1 cellular context compared by ENCODE assay signal in genomic region chr14:94581127-94581999, GRCh38.
TF ChIP-seq lines count a peak whose summit lies in the region.

Gene SERPINA5 (plus strand): TSS chr14:94581426. CDS start chr14:94587363, 5,937 bp downstream.

TF ChIP-seq in HepG2, 621 proteins besides CTCF, POLR2A, EP300 and RAD21 (continued from another document and continues in another):
- TF ChIP-seq NFAT5 (CRISPR knock-in tag; IDR thresholded peaks at IDR 0.05) = no peak
- TF ChIP-seq, protein P1, sequence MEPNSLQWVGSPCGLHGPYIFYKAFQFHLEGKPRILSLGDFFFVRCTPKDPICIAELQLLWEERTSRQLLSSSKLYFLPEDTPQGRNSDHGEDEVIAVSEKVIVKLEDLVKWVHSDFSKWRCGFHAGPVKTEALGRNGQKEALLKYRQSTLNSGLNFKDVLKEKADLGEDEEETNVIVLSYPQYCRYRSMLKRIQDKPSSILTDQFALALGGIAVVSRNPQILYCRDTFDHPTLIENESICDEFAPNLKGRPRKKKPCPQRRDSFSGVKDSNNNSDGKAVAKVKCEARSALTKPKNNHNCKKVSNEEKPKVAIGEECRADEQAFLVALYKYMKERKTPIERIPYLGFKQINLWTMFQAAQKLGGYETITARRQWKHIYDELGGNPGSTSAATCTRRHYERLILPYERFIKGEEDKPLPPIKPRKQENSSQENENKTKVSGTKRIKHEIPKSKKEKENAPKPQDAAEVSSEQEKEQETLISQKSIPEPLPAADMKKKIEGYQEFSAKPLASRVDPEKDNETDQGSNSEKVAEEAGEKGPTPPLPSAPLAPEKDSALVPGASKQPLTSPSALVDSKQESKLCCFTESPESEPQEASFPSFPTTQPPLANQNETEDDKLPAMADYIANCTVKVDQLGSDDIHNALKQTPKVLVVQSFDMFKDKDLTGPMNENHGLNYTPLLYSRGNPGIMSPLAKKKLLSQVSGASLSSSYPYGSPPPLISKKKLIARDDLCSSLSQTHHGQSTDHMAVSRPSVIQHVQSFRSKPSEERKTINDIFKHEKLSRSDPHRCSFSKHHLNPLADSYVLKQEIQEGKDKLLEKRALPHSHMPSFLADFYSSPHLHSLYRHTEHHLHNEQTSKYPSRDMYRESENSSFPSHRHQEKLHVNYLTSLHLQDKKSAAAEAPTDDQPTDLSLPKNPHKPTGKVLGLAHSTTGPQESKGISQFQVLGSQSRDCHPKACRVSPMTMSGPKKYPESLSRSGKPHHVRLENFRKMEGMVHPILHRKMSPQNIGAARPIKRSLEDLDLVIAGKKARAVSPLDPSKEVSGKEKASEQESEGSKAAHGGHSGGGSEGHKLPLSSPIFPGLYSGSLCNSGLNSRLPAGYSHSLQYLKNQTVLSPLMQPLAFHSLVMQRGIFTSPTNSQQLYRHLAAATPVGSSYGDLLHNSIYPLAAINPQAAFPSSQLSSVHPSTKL (CRISPR knock-in tag; IDR thresholded peaks at IDR 0.05) = peak; percentile 39
- peak; percentile 26 for TF ChIP-seq YY1 (IDR thresholded peaks at IDR 0.05; ENCODE audit: insufficient read depth, insufficient replicate concordance, low read depth, low read length)
- no peak for TF ChIP-seq CC2D1A (CRISPR knock-in tag; IDR thresholded peaks at IDR 0.05)
- TF ChIP-seq ZSCAN25 (CRISPR knock-in tag; IDR thresholded peaks at IDR 0.05) = peak; percentile 88
- TF ChIP-seq SIN3A (IDR thresholded peaks at IDR 0.05; ENCODE audit: borderline replicate concordance, low read depth, low read length) = 0 out of 2 replicates have a peak, but pooled peaks have one; percentile 51
- no peak for TF ChIP-seq NONO (IDR thresholded peaks at IDR 0.05)
- TF ChIP-seq NONO (CRISPR knock-in tag; conservative IDR thresholded peaks at IDR 0.05) = peak; percentile 45; the same call in 1 of the 2 replicates
- peak; percentile 34; the same call in 1 of the 2 replicates for TF ChIP-seq BCL6 (CRISPR knock-in tag; IDR thresholded peaks at IDR 0.05)
- TF ChIP-seq, protein P2, sequence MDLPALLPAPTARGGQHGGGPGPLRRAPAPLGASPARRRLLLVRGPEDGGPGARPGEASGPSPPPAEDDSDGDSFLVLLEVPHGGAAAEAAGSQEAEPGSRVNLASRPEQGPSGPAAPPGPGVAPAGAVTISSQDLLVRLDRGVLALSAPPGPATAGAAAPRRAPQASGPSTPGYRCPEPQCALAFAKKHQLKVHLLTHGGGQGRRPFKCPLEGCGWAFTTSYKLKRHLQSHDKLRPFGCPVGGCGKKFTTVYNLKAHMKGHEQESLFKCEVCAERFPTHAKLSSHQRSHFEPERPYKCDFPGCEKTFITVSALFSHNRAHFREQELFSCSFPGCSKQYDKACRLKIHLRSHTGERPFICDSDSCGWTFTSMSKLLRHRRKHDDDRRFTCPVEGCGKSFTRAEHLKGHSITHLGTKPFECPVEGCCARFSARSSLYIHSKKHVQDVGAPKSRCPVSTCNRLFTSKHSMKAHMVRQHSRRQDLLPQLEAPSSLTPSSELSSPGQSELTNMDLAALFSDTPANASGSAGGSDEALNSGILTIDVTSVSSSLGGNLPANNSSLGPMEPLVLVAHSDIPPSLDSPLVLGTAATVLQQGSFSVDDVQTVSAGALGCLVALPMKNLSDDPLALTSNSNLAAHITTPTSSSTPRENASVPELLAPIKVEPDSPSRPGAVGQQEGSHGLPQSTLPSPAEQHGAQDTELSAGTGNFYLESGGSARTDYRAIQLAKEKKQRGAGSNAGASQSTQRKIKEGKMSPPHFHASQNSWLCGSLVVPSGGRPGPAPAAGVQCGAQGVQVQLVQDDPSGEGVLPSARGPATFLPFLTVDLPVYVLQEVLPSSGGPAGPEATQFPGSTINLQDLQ (CRISPR knock-in tag; IDR thresholded peaks at IDR 0.05) = no peak
- TF ChIP-seq, protein P3, sequence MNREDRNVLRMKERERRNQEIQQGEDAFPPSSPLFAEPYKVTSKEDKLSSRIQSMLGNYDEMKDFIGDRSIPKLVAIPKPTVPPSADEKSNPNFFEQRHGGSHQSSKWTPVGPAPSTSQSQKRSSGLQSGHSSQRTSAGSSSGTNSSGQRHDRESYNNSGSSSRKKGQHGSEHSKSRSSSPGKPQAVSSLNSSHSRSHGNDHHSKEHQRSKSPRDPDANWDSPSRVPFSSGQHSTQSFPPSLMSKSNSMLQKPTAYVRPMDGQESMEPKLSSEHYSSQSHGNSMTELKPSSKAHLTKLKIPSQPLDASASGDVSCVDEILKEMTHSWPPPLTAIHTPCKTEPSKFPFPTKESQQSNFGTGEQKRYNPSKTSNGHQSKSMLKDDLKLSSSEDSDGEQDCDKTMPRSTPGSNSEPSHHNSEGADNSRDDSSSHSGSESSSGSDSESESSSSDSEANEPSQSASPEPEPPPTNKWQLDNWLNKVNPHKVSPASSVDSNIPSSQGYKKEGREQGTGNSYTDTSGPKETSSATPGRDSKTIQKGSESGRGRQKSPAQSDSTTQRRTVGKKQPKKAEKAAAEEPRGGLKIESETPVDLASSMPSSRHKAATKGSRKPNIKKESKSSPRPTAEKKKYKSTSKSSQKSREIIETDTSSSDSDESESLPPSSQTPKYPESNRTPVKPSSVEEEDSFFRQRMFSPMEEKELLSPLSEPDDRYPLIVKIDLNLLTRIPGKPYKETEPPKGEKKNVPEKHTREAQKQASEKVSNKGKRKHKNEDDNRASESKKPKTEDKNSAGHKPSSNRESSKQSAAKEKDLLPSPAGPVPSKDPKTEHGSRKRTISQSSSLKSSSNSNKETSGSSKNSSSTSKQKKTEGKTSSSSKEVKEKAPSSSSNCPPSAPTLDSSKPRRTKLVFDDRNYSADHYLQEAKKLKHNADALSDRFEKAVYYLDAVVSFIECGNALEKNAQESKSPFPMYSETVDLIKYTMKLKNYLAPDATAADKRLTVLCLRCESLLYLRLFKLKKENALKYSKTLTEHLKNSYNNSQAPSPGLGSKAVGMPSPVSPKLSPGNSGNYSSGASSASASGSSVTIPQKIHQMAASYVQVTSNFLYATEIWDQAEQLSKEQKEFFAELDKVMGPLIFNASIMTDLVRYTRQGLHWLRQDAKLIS (CRISPR knock-in tag; IDR thresholded peaks at IDR 0.05) = no peak; the same call in 1 of the 2 replicates
- TF ChIP-seq U2AF2 (IDR thresholded peaks at IDR 0.05; ENCODE audit: low read depth, low read length) = no peak
- no peak for TF ChIP-seq ZNF850 (CRISPR knock-in tag; conservative IDR thresholded peaks at IDR 0.05)
- TF ChIP-seq ZNF605 (CRISPR knock-in tag; IDR thresholded peaks at IDR 0.05) = peak; percentile 19; the same call in 1 of the 2 replicates
- TF ChIP-seq, protein P4, sequence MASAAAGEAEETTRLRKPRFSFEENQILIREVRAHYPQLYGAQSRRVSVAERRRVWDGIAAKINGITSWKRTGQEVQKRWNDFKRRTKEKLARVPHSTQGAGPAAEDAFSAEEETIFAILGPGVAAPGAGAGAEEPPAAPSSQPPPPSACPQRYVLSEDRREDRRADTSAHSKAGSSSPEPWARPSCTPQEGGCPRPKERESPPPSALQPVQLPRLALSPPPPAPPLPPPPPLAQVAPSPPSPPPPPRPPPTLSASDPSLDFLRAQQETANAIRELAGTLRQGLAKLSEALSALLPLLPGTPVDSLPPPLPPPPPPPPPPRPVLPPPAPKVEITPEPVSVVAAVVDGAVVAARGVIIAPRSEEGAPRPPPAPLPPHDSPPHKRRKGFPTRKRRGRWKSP (CRISPR knock-in tag; IDR thresholded peaks at IDR 0.05) = peak; percentile 44; the same call in 1 of the 2 replicates
- TF ChIP-seq MEIS1 (CRISPR knock-in tag; IDR thresholded peaks at IDR 0.05; ENCODE audit: borderline replicate concordance) = 0 out of 2 replicates have a peak, but pooled peaks have one; percentile 59
- TF ChIP-seq ZNF784 (CRISPR knock-in tag; IDR thresholded peaks at IDR 0.05; ENCODE audit: borderline replicate concordance) = peak; percentile 91
- TF ChIP-seq ZNF670 (CRISPR knock-in tag; IDR thresholded peaks at IDR 0.05; ENCODE audit: borderline replicate concordance) = peak; percentile 50; the same call in 1 of the 2 replicates
- TF ChIP-seq MAZ (IDR thresholded peaks at IDR 0.05; ENCODE audit: borderline replicate concordance, low read depth, low read length) = peak; percentile 26; the same call in 1 of the 2 replicates
- peak; percentile 60; the same call in 1 of the 2 replicates for TF ChIP-seq MAZ (CRISPR knock-in tag; IDR thresholded peaks at IDR 0.05; ENCODE audit: low read depth)
- TF ChIP-seq ZNF552 (CRISPR knock-in tag; IDR thresholded peaks at IDR 0.05; ENCODE audit: borderline replicate concordance) = 0 out of 2 replicates have a peak, but pooled peaks have one; percentile 21
- TF ChIP-seq MTA1 (CRISPR knock-in tag; IDR thresholded peaks at IDR 0.05; ENCODE audit: borderline replicate concordance) = no peak
- TF ChIP-seq, protein P5, sequence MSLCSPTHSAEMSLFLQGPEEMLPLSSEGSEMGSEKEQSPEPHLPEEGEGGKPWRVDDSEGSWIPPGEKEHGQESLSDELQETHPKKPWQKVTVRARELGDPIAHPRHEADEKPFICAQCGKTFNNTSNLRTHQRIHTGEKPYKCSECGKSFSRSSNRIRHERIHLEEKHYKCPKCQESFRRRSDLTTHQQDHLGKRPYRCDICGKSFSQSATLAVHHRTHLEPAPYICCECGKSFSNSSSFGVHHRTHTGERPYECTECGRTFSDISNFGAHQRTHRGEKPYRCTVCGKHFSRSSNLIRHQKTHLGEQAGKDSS (CRISPR knock-in tag; IDR thresholded peaks at IDR 0.05; ENCODE audit: borderline replicate concordance, low read depth) = no peak
- peak; percentile 53 for TF ChIP-seq POGZ (CRISPR knock-in tag; IDR thresholded peaks at IDR 0.05)
- TF ChIP-seq EZH2 (conservative IDR thresholded peaks at IDR 0.05; ENCODE audit: low read depth, low read length) = no peak
- 0 out of 2 replicates have a peak, but pooled peaks have one; percentile 41 for TF ChIP-seq THYN1 (CRISPR knock-in tag; IDR thresholded peaks at IDR 0.05; ENCODE audit: borderline replicate concordance, low read depth)
- TF ChIP-seq SP1 (IDR thresholded peaks at IDR 0.05) = no peak
- TF ChIP-seq SP1 (CRISPR knock-in tag; IDR thresholded peaks at IDR 0.05) = peak; percentile 67; the same call in 1 of the 2 replicates
- peak; percentile 54; the same call in 1 of the 2 replicates for TF ChIP-seq ZNF7 (CRISPR knock-in tag; IDR thresholded peaks at IDR 0.05)
- peak; percentile 76 for TF ChIP-seq HNF4A (CRISPR knock-in tag; IDR thresholded peaks at IDR 0.05)
- no peak; the same call in 1 of the 2 replicates for TF ChIP-seq ZNF556 (CRISPR knock-in tag; IDR thresholded peaks at IDR 0.05; ENCODE audit: borderline replicate concordance)
- TF ChIP-seq DPF2 (CRISPR knock-in tag; IDR thresholded peaks at IDR 0.05; ENCODE audit: borderline replicate concordance, low read depth) = no peak
- no peak for TF ChIP-seq NFIB (CRISPR knock-in tag; IDR thresholded peaks at IDR 0.05; ENCODE audit: borderline replicate concordance)
- 0 out of 2 replicates have a peak, but pooled peaks have one; percentile 75 for TF ChIP-seq ETV6 (CRISPR knock-in tag; conservative IDR thresholded peaks at IDR 0.05)
- no peak for TF ChIP-seq POLR2AphosphoS2 (IDR thresholded peaks at IDR 0.05; ENCODE audit: low read depth, low read length)
- no peak for TF ChIP-seq KLF12 (CRISPR knock-in tag; IDR thresholded peaks at IDR 0.05; ENCODE audit: borderline replicate concordance)
- TF ChIP-seq AGO2 (optimal IDR thresholded peaks at IDR 0.05; ENCODE audit: low read depth, low read length) = no peak
- TF ChIP-seq, protein P6, sequence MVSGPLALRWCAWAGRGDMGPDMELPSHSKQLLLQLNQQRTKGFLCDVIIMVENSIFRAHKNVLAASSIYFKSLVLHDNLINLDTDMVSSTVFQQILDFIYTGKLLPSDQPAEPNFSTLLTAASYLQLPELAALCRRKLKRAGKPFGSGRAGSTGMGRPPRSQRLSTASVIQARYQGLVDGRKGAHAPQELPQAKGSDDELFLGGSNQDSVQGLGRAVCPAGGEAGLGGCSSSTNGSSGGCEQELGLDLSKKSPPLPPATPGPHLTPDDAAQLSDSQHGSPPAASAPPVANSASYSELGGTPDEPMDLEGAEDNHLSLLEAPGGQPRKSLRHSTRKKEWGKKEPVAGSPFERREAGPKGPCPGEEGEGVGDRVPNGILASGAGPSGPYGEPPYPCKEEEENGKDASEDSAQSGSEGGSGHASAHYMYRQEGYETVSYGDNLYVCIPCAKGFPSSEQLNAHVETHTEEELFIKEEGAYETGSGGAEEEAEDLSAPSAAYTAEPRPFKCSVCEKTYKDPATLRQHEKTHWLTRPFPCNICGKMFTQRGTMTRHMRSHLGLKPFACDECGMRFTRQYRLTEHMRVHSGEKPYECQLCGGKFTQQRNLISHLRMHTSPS (CRISPR knock-in tag; IDR thresholded peaks at IDR 0.05; ENCODE audit: low read depth) = peak; percentile 76; the same call in 1 of the 2 replicates
- peak; percentile 90 for TF ChIP-seq MAX (IDR thresholded peaks at IDR 0.05)
- TF ChIP-seq ZNF30 (CRISPR knock-in tag; IDR thresholded peaks at IDR 0.05) = no peak
